Comparison of ENCODE assay signal across 9 cellular contexts in genomic region chr16:12340151-12340733, GRCh38.
DNase-seq lines count a peak whose midpoint lies in the region; ATAC-seq and TF ChIP-seq lines count a peak whose summit lies in the region.
"Had no signal": no experiment of that assay in that cellular context is flagged by ENCODE, and none has a peak within 500 bp of the region (broad histone marks: within the 10 kb centered on the region; RNA-seq: fewer than 3 reads in every experiment).

No MANE protein-coding gene starts in this region.

- TF ChIP-seq CTCF in foreskin fibroblast (IDR thresholded peaks at IDR 0.05; ENCODE audit: low read depth, low read length) = peak; percentile 37

- DNase-seq in DMS153 (lab: John Stamatoyannopoulos, UW) = peak; percentile 42
- DNase-seq in HT1080 (ENCODE audit: low read depth) = peak; percentile 68
- peak; percentile 49 to 77 for DNase-seq in foreskin fibroblast
- peak; percentile 7 to 17 for DNase-seq in stimulated activated naive CD8-positive, alpha-beta T cell treated with anti-CD3 and anti-CD28 coated beads, Interleukin-15, amount 100 ng/mL, for 72 hours
- DNase-seq in HPDE6-E6E7 (ENCODE audit: extremely low spot score) = no peak
- DNase-seq in T-helper 17 cell = no peak
- no peak for DNase-seq in NCI-H187 (lab: John Stamatoyannopoulos, UW)

- H3K4me1 Mint-ChIP-seq in stimulated activated naive CD8-positive, alpha-beta T cell treated with anti-CD3 and anti-CD28 coated beads, Interleukin-15, amount 100 ng/mL, for 72 hours = no peaks in the 10 kb centered on the region
- peaks cover 2% of the 10 kb centered on the region for H3K4me1 Mint-ChIP-seq in T-helper 17 cell

- no peaks in the 10 kb centered on the region for H3K9me3 ChIP-seq in T-helper 17 cell (ENCODE audit: control insufficient read depth, low read length, poor library complexity, severe bottlenecking)

- no peak overlapping the region for H3K4me3 ChIP-seq in foreskin fibroblast (ENCODE audit: low read depth in 1 of 2, low read length in 2 of 2)
- H3K4me3 ChIP-seq: SJSA1 had no signal

- H3K36me3 Mint-ChIP-seq in T-helper 17 cell (ENCODE audit: low read depth) = no peaks in the 10 kb centered on the region

- ATAC-seq in SK-N-SH treated with all-trans-retinoic acid at 6 μM for 48 hours (peak; percentile 78), T-helper 17 cell (no peak)
- ATAC-seq in stimulated activated naive CD8-positive, alpha-beta T cell treated with anti-CD3 and anti-CD28 coated beads, Interleukin-15, amount 100 ng/mL, for 72 hours = no peak

- H3K4me3 Mint-ChIP-seq in stimulated activated naive CD8-positive, alpha-beta T cell treated with anti-CD3 and anti-CD28 coated beads, Interleukin-15, amount 100 ng/mL, for 72 hours = no peak overlapping the region
- no peak overlapping the region for H3K4me3 Mint-ChIP-seq in T-helper 17 cell

- no peaks in the 10 kb centered on the region for H3K27me3 Mint-ChIP-seq in stimulated activated naive CD8-positive, alpha-beta T cell treated with anti-CD3 and anti-CD28 coated beads, Interleukin-15, amount 100 ng/mL, for 72 hours
- H3K27me3 Mint-ChIP-seq in T-helper 17 cell = no peaks in the 10 kb centered on the region

- H3K9me3 Mint-ChIP-seq in stimulated activated naive CD8-positive, alpha-beta T cell treated with anti-CD3 and anti-CD28 coated beads, Interleukin-15, amount 100 ng/mL, for 72 hours = no peaks in the 10 kb centered on the region

- peak overlapping the region in 1 of 2 donors; percentile 9 for H3K27ac Mint-ChIP-seq in stimulated activated naive CD8-positive, alpha-beta T cell treated with anti-CD3 and anti-CD28 coated beads, Interleukin-15, amount 100 ng/mL, for 72 hours
- H3K27ac Mint-ChIP-seq in T-helper 17 cell = no peak overlapping the region

TF ChIP-seq in SK-N-SH treated with all-trans-retinoic acid at 6 μM for 48 hours, 23 proteins besides CTCF, POLR2A, EP300 and RAD21:
- TF ChIP-seq TCF4 (CRISPR knock-in tag; IDR thresholded peaks at IDR 0.05; ENCODE audit: borderline replicate concordance) (no peak), CSDC2 (CRISPR knock-in tag; IDR thresholded peaks at IDR 0.05) (no peak), GLIS3 (CRISPR knock-in tag; IDR thresholded peaks at IDR 0.05) (no peak), PATZ1 (CRISPR knock-in tag; IDR thresholded peaks at IDR 0.05; ENCODE audit: borderline replicate concordance) (no peak), CREB5 (CRISPR knock-in tag; IDR thresholded peaks at IDR 0.05; ENCODE audit: low read depth) (no peak), PPARA (CRISPR knock-in tag; IDR thresholded peaks at IDR 0.05; ENCODE audit: borderline replicate concordance) (no peak), ZNF8 (CRISPR knock-in tag; IDR thresholded peaks at IDR 0.05) (no peak), ESRRG (CRISPR knock-in tag; IDR thresholded peaks at IDR 0.05) (no peak), CSRNP3 (CRISPR knock-in tag; IDR thresholded peaks at IDR 0.05) (no peak), ISL1 (CRISPR knock-in tag; IDR thresholded peaks at IDR 0.05) (no peak), ZFP30 (CRISPR knock-in tag; IDR thresholded peaks at IDR 0.05) (no peak), ZNF565 (CRISPR knock-in tag; conservative IDR thresholded peaks at IDR 0.05; ENCODE audit: low read depth) (no peak), ARNTL (CRISPR knock-in tag; IDR thresholded peaks at IDR 0.05; ENCODE audit: borderline replicate concordance, low read depth) (no peak)

Comparison
In these comparisons a context has a peak if more than half of its experiments do, and no peak if none do; other contexts are left out.
1. DNase-seq: peak in DMS153 (single experiment), HT1080 (single experiment), foreskin fibroblast (2 of 2) and stimulated activated naive CD8-positive, alpha-beta T cell treated with anti-CD3 and anti-CD28 coated beads, Interleukin-15, amount 100 ng/mL, for 72 hours (2 of 2); none in HPDE6-E6E7 (single experiment), T-helper 17 cell (0 of 3) and NCI-H187 (0 of 2).